Comparison of ENCODE assay signal across 15 cellular contexts in the genomic region with DNA sequence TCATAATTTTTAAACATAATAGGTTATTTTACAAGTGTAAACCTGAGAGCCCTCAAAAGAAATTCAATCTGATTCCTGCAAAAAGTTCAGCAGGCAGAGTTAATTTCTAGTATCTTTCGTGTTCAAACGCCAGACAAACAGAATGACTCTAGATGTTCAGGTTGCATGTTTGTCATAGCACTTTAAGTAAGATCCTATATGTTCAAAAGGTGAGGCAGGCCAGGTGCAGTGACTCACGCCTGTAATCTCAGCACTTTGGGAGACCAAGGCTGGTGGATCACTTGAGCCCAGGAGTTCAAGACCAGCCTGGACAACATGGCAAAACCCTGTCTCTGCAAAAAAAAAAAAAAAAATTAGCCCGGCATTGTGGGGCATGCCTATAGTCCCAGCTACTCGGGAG. TPM values are rescaled to one million over a fixed set of nuclear protein-coding genes. Genes with fewer than 3 reads are reported as not detected.
DNase-seq lines count a peak whose midpoint lies in the region; ATAC-seq, FAIRE-seq and TF ChIP-seq lines count a peak whose summit lies in the region.
"Had no signal": no experiment of that assay in that cellular context is flagged by ENCODE, and none has a peak within 500 bp of the region (broad histone marks: within the 10 kb centered on the region; RNA-seq: fewer than 3 reads in every experiment).

No MANE protein-coding gene starts in this region.

- H3K36me3 ChIP-seq in Caco-2 (ENCODE audit: control insufficient read depth, insufficient read depth, low read length) (no peaks in the 10 kb centered on the region), HCT116 (ENCODE audit: control insufficient read depth in 1 of 2, insufficient read depth in 2 of 2, low read length in 2 of 2) (no peaks in the 10 kb centered on the region), bronchial epithelial cell (ENCODE audit: control insufficient read depth, insufficient read depth, low read length) (no peaks in the 10 kb centered on the region)
- H3K36me3 ChIP-seq: SJCRH30 had no signal

- TF ChIP-seq RAD21 in HCT116 (IDR thresholded peaks at IDR 0.05; ENCODE audit: low read depth): no peak

- no peak for TF ChIP-seq POLR2A in HCT116 (IDR thresholded peaks at IDR 0.05; ENCODE audit: borderline replicate concordance, extremely low read depth, insufficient read depth, insufficient read length)

- RAD21 ChIA-PET in HCT116 (lab: Charles Lee; ENCODE audit: low non-redundant PET in 1 of 2, low total read pairs in 2 of 2, uncharacterized antibody in 2 of 2, unreplicated experiment in 2 of 2): no interaction called here

- no peaks in the 10 kb centered on the region for H4K20me1 ChIP-seq in HCT116 (ENCODE audit: insufficient read depth)

- H3K4me3 Mint-ChIP-seq in Caco-2 (ENCODE audit: unreplicated experiment): peak overlapping the region; percentile 82
- H3K4me3 Mint-ChIP-seq in nephron progenitor cell: peak overlapping the region; percentile 78
- H3K4me3 Mint-ChIP-seq: CD4-positive, alpha-beta T cell had no signal

- DNase-seq in Caco-2 (no peak), HCT116 (ENCODE audit: low read depth, low spot score) (no peak), bronchial epithelial cell (ENCODE audit: low read depth) (peak; percentile 66), nephron progenitor cell (no peak), dermis blood vessel endothelial cell (no peak), RCC 7860 (ENCODE audit: low spot score) (no peak)
- DNase-seq: CD4-positive, alpha-beta T cell; GOT3; MV-4-11; NCI-H146; NCI-H2107; NCI-H82; SJCRH30 had no signal

- CTCF ChIA-PET in Caco-2 (lab: Charles Lee) (interaction anchor here (1.1 kb wide), 1 partner anchor 12 kb away, joined by 3 read pairs; no protein-coding TSS in a partner anchor), HCT116 (lab: Charles Lee) (no interaction called here)

- no peaks in the 10 kb centered on the region for H3K9me3 Mint-ChIP-seq in Caco-2 (ENCODE audit: unreplicated experiment)
- no peaks in the 10 kb centered on the region for H3K9me3 Mint-ChIP-seq in nephron progenitor cell
- H3K9me3 Mint-ChIP-seq: CD4-positive, alpha-beta T cell had no signal

- H3K27me3 Mint-ChIP-seq in Caco-2 (ENCODE audit: insufficient read depth, unreplicated experiment) (no peaks in the 10 kb centered on the region), nephron progenitor cell (ENCODE audit: low read depth, poor library complexity) (peaks cover 13% of the 10 kb centered on the region)
- H3K27me3 Mint-ChIP-seq: CD4-positive, alpha-beta T cell had no signal

- H3K79me2 ChIP-seq in HCT116 (ENCODE audit: insufficient read depth, low read length): no peaks in the 10 kb centered on the region

- H3K4me1 ChIP-seq in Caco-2 (no peaks in the 10 kb centered on the region), HCT116 (ENCODE audit: control insufficient read depth in 1 of 2, insufficient read depth in 2 of 2, low read length in 2 of 2) (peaks cover 3 to 21% of the 10 kb centered on the region in 2 experiments; a peak in 2 of 4 replicates)

- peak overlapping the region; percentile 79 for H3K27ac Mint-ChIP-seq in Caco-2 (ENCODE audit: unreplicated experiment)
- no peak overlapping the region for H3K27ac Mint-ChIP-seq in nephron progenitor cell
- H3K27ac Mint-ChIP-seq: B cell; CD4-positive, alpha-beta T cell had no signal

- H3K27ac ChIP-seq in HCT116 (ENCODE audit: low read depth, low read length): no peak overlapping the region
- H3K27ac ChIP-seq: SJCRH30 had no signal

- POLR2A ChIA-PET in Caco-2 (lab: Charles Lee) (no interaction called here), HCT116 (lab: Charles Lee) (no interaction called here)

- H2AFZ ChIP-seq in HCT116 (ENCODE audit: low read depth, low read length, poor library complexity, severe bottlenecking): peak overlapping the region; percentile 96

- H3K9me3 ChIP-seq in Caco-2 (no peaks in the 10 kb centered on the region), HCT116 (ENCODE audit: control insufficient read depth in 1 of 2, insufficient read depth in 1 of 2, low read depth in 1 of 2, low read length in 2 of 2) (no peaks in the 10 kb centered on the region)
- H3K9me3 ChIP-seq: SJCRH30 had no signal

- H3K9me2 ChIP-seq in HCT116 (ENCODE audit: insufficient read depth): no peaks in the 10 kb centered on the region

- intact Hi-C loops in Caco-2 (cut with micrococcal nuclease; ENCODE audit: unreplicated experiment) (loop anchor here (2.0 kb wide), 1 partner anchor 15 kb away; no protein-coding TSS in a partner anchor), HCT116 (cut with micrococcal nuclease) (no loop called here)

- no peaks in the 10 kb centered on the region for H3K4me1 Mint-ChIP-seq in Caco-2 (ENCODE audit: low read depth, unreplicated experiment)
- peaks cover 14% of the 10 kb centered on the region for H3K4me1 Mint-ChIP-seq in nephron progenitor cell

- FAIRE-seq in bronchial epithelial cell (lab: Jason Lieb, UNC) (no peak), RCC 7860 (lab: Jason Lieb, UNC) (no peak)

- peak overlapping the region; percentile 76 for H3K4me2 ChIP-seq in HCT116 (ENCODE audit: low read length)

- H3K36me3 Mint-ChIP-seq in Caco-2 (ENCODE audit: insufficient read depth, unreplicated experiment) (no peaks in the 10 kb centered on the region), nephron progenitor cell (ENCODE audit: low read depth) (no peaks in the 10 kb centered on the region)

- no peak for ATAC-seq in HCT116
- ATAC-seq in HG02973 (IDR thresholded peaks at IDR 0.05; ENCODE audit: unreplicated experiment): no peak

- BruUV-seq in Caco-2 (replicated peaks; lab: Mats Ljungman, UMichigan): no TSS peak
- no TSS peak for BruUV-seq in HCT116 (replicated peaks; lab: Mats Ljungman, UMichigan)

- TF ChIP-seq CTCF in Caco-2 (IDR thresholded peaks at IDR 0.05; ENCODE audit: insufficient read depth in 1 of 2, low read depth in 1 of 2, low read length in 1 of 2, severe bottlenecking in 1 of 2, unreplicated experiment in 1 of 2) (no peak), HCT116 (IDR thresholded peaks at IDR 0.05 in 2 of 3, conservative IDR thresholded peaks at IDR 0.05 in 1 of 3; ENCODE audit: borderline replicate concordance in 1 of 3, insufficient read depth in 1 of 3, low read depth in 2 of 3, low read length in 2 of 3) (no peak), bronchial epithelial cell (IDR thresholded peaks at IDR 0.05; ENCODE audit: insufficient read depth, low read length, severe bottlenecking) (no peak), nephron progenitor cell (IDR thresholded peaks at IDR 0.05) (no peak)

- no peak overlapping the region for H3K4me3 ChIP-seq in Caco-2 (ENCODE audit: low read depth, low read length)
- no peak overlapping the region for H3K4me3 ChIP-seq in HCT116 (replicated peaks in 1 of 2; ENCODE audit: low read depth in 1 of 2, low read length in 2 of 2)
- no peak overlapping the region for H3K4me3 ChIP-seq in bronchial epithelial cell (ENCODE audit: low read depth, low read length)

- no peak overlapping the region for H3K9ac ChIP-seq in HCT116 (ENCODE audit: low read length)

- H3K27me3 ChIP-seq in Caco-2 (replicated peaks; ENCODE audit: control insufficient read depth, insufficient read depth, low read length) (no peaks in the 10 kb centered on the region), HCT116 (ENCODE audit: insufficient read depth, low read length) (no peaks in the 10 kb centered on the region), bronchial epithelial cell (ENCODE audit: control insufficient read depth, insufficient read depth, low read length) (no peaks in the 10 kb centered on the region)
- H3K27me3 ChIP-seq: SJCRH30 had no signal

TF ChIP-seq in HCT116, 20 proteins besides CTCF, POLR2A, EP300 and RAD21:
- TF ChIP-seq ELF1 (IDR thresholded peaks at IDR 0.05; ENCODE audit: borderline replicate concordance, low read depth) (no peak), SIN3A (IDR thresholded peaks at IDR 0.05; ENCODE audit: low read depth) (no peak), EGR1 (IDR thresholded peaks at IDR 0.05; ENCODE audit: low read depth) (no peak), YY1 (IDR thresholded peaks at IDR 0.05; ENCODE audit: extremely low read depth, insufficient replicate concordance, low read depth, low read length) (no peak), SRF (IDR thresholded peaks at IDR 0.05; ENCODE audit: low read depth) (no peak), FOSL1 (IDR thresholded peaks at IDR 0.05; ENCODE audit: low read depth) (no peak)
- TF ChIP-seq, protein P1, sequence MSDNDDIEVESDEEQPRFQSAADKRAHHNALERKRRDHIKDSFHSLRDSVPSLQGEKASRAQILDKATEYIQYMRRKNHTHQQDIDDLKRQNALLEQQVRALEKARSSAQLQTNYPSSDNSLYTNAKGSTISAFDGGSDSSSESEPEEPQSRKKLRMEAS (IDR thresholded peaks at IDR 0.05): no peak
- TF ChIP-seq, protein P2, sequence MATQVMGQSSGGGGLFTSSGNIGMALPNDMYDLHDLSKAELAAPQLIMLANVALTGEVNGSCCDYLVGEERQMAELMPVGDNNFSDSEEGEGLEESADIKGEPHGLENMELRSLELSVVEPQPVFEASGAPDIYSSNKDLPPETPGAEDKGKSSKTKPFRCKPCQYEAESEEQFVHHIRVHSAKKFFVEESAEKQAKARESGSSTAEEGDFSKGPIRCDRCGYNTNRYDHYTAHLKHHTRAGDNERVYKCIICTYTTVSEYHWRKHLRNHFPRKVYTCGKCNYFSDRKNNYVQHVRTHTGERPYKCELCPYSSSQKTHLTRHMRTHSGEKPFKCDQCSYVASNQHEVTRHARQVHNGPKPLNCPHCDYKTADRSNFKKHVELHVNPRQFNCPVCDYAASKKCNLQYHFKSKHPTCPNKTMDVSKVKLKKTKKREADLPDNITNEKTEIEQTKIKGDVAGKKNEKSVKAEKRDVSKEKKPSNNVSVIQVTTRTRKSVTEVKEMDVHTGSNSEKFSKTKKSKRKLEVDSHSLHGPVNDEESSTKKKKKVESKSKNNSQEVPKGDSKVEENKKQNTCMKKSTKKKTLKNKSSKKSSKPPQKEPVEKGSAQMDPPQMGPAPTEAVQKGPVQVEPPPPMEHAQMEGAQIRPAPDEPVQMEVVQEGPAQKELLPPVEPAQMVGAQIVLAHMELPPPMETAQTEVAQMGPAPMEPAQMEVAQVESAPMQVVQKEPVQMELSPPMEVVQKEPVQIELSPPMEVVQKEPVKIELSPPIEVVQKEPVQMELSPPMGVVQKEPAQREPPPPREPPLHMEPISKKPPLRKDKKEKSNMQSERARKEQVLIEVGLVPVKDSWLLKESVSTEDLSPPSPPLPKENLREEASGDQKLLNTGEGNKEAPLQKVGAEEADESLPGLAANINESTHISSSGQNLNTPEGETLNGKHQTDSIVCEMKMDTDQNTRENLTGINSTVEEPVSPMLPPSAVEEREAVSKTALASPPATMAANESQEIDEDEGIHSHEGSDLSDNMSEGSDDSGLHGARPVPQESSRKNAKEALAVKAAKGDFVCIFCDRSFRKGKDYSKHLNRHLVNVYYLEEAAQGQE (IDR thresholded peaks at IDR 0.05; ENCODE audit: low read depth): no peak

RNA-seq across cellular contexts. Expression of a gene that starts 1.1 kb away (rescaled TPM):
- total RNA-seq in Caco-2 (2022): 2.4 and 2.9 TPM in 2 replicates
- 1.1 TPM for total RNA-seq in HCT116 (2021; ENCODE audit: unreplicated experiment)
- 0.25 and 0.29 TPM in 2 replicates for polyA plus RNA-seq in HCT116 (2012)
- total RNA-seq in bronchial epithelial cell: 7.4 and 14.8 TPM in 2 replicates
- total RNA-seq in dermis blood vessel endothelial cell: under 0.01 and 0.23 TPM in 2 replicates
